ENCODE assay signal across 11 cellular contexts in genomic region chr17:65183736-65184135, GRCh38. TPM values are rescaled to one million over a fixed set of nuclear protein-coding genes. Genes with fewer than 3 reads are reported as not detected.
DNase-seq lines count a peak whose midpoint lies in the region; ATAC-seq and TF ChIP-seq lines count a peak whose summit lies in the region.
"Had no signal": no experiment of that assay in that cellular context is flagged by ENCODE, and none has a peak within 500 bp of the region (broad histone marks: within the 10 kb centered on the region; RNA-seq: fewer than 3 reads in every experiment).

No MANE protein-coding gene starts in this region.

- H3K27me3 Mint-ChIP-seq in H9 (ENCODE audit: low read depth) (peaks cover 2% of the 10 kb centered on the region), brain (peaks cover 5% of the 10 kb centered on the region), immature natural killer cell (ENCODE audit: low read depth in 3 of 3) (peaks cover 5 to 15% (median 7%) of the 10 kb centered on the region in 3 donors)

- peaks cover 3% of the 10 kb centered on the region for H3K23me2 ChIP-seq in H9 (ENCODE audit: insufficient read length, low read depth, low read length, poor library complexity, severe bottlenecking)

- peak overlapping the region; percentile 6 for H3K9ac ChIP-seq in H9 (ENCODE audit: extremely low read depth, insufficient read length, low read length)

- H3K4me2 ChIP-seq in H9 (ENCODE audit: insufficient read depth, insufficient read length, low read length): peak overlapping the region; percentile 5

- H3K36me3 Mint-ChIP-seq in H9 (ENCODE audit: insufficient read depth in 1 of 3, low read depth in 3 of 3) (no peaks in the 10 kb centered on the region), brain (no peaks in the 10 kb centered on the region), immature natural killer cell (peaks cover 0 to 4% (median under 1%) of the 10 kb centered on the region in 3 donors)

- no peak overlapping the region for H2BK5ac ChIP-seq in H9 (ENCODE audit: insufficient read length, low read length)

- H4K91ac ChIP-seq in H9 (ENCODE audit: insufficient read length, low read depth, low read length): peak overlapping the region; percentile 31

- peak overlapping the region; percentile 89; the same call in 1 of the 2 replicates for H3K14ac ChIP-seq in H9 (ENCODE audit: insufficient read depth, low read length)

- DNase-seq in 8988T: peak; percentile 28
- peak; percentile 89 for DNase-seq in H9
- no peak for DNase-seq in immature natural killer cell
- DNase-seq in NCI-H446 treated with DMSO at 0.1 percent for 48 hours (lab: John Stamatoyannopoulos, UW): no peak
- DNase-seq in SKM-1 (lab: John Stamatoyannopoulos, UW; ENCODE audit: unreplicated experiment): no peak
- DNase-seq: left colon, NCI-H510A had no signal

- H3K23ac ChIP-seq in H9 (ENCODE audit: insufficient read length, low read depth, low read length): no peak overlapping the region

- no peaks in the 10 kb centered on the region for H3K9me3 ChIP-seq in H9 (ENCODE audit: control insufficient read depth, low read depth, low read length)

- no peaks in the 10 kb centered on the region for H3K27me3 ChIP-seq in H9 (ENCODE audit: insufficient read depth, low read length)

- no peaks in the 10 kb centered on the region for H3K79me2 ChIP-seq in H9 (ENCODE audit: insufficient read depth, low read length)

- H4K5ac ChIP-seq in H9 (ENCODE audit: insufficient read length, low read depth, low read length): no peak overlapping the region

- peak overlapping the region; percentile 4 to 24; a peak in 3 of 5 replicates for H3K4me3 Mint-ChIP-seq in H9
- no peak overlapping the region for H3K4me3 Mint-ChIP-seq in brain
- H3K4me3 Mint-ChIP-seq in immature natural killer cell: peak overlapping the region in 1 of 5 donors; percentile 21

- TF ChIP-seq CTCF in H9 (conservative IDR thresholded peaks at IDR 0.05): no peak
- no peak for TF ChIP-seq CTCF in brain (conservative IDR thresholded peaks at IDR 0.05)

- H3K4ac ChIP-seq in H9 (ENCODE audit: low read depth, low read length): peak overlapping the region; percentile 48; the same call in 1 of the 2 replicates

- H4K8ac ChIP-seq in H9 (replicated peaks; ENCODE audit: insufficient read length, low read depth, low read length): no peak overlapping the region

- H3K79me1 ChIP-seq in H9 (ENCODE audit: insufficient read depth, low read depth, low read length, poor library complexity, severe bottlenecking): no peaks in the 10 kb centered on the region

- H3K27ac ChIP-seq in H9 (ENCODE audit: insufficient read length, low read depth, low read length): peak overlapping the region; percentile 83

- no peak overlapping the region for H2AK5ac ChIP-seq in H9 (ENCODE audit: insufficient read length, low read length)

- no peaks in the 10 kb centered on the region for H4K20me1 ChIP-seq in H9 (ENCODE audit: control insufficient read depth, insufficient read depth, insufficient read length)

- H3K4me1 Mint-ChIP-seq in H9 (peaks cover 36 to 40% of the 10 kb centered on the region in 2 experiments), brain (peaks cover 43% of the 10 kb centered on the region), immature natural killer cell (peaks cover 52 to 64% of the 10 kb centered on the region in 2 donors)

- H2BK15ac ChIP-seq in H9 (ENCODE audit: low read depth, low read length): no peak overlapping the region

- peak overlapping the region; percentile 79 for H3T11ph ChIP-seq in H9 (ENCODE audit: low read length)

- peak overlapping the region; percentile 96 for H3K18ac ChIP-seq in H9 (ENCODE audit: insufficient read length, low read depth, low read length)

- no peak overlapping the region for H2BK20ac ChIP-seq in H9 (ENCODE audit: low read depth, low read length, poor library complexity, severe bottlenecking)

- no CpG with 5 or more reads among the region's 6 CpGs for WGBS in H9 (ENCODE audit: extremely low coverage, insufficient read length, low lambda C conversion rate)

- no peak overlapping the region for H2AFZ ChIP-seq in H9 (ENCODE audit: low read length)

- peak overlapping the region; percentile 91 to 97 (median 96) for H3K27ac Mint-ChIP-seq in H9
- peak overlapping the region in 3 of 5 experiments; percentile 33 to 62 (median 51) for H3K27ac Mint-ChIP-seq in brain
- peak overlapping the region; percentile 4 to 85 (median 63) for H3K27ac Mint-ChIP-seq in immature natural killer cell

- H2BK120ac ChIP-seq in H9 (ENCODE audit: low read depth, low read length, poor library complexity, severe bottlenecking): peak overlapping the region; percentile 15

- H3K4me1 ChIP-seq in H9 (ENCODE audit: insufficient read depth, low read length): peaks cover 8% of the 10 kb centered on the region; the same call in 1 of the 2 replicates

- no peak overlapping the region for H3K56ac ChIP-seq in H9 (ENCODE audit: insufficient read length, low read depth, low read length)

- ATAC-seq in GM18519 (IDR thresholded peaks at IDR 0.05; ENCODE audit: low FRiP score, unreplicated experiment) (no peak), HG02798 (IDR thresholded peaks at IDR 0.05; ENCODE audit: poor library complexity, unreplicated experiment) (no peak)
- ATAC-seq: left colon, sciatic nerve had no signal

- H3K9me3 Mint-ChIP-seq in H9 (peaks cover 0 to 3% of the 10 kb centered on the region in 2 experiments; a peak in 2 of 5 replicates), brain (peaks cover 0 to 4% (median 0%) of the 10 kb centered on the region in 5 experiments), immature natural killer cell (no peaks in the 10 kb centered on the region)

- H2BK12ac ChIP-seq in H9 (ENCODE audit: insufficient read length, low read depth, low read length): peak overlapping the region; percentile 40

RNA-seq across cellular contexts. Expression of gene RGS9, which starts 46.6 kb away (rescaled TPM):
- total RNA-seq in H9 (2021): 12.0 and 12.3 TPM in 2 replicates
- polyA plus RNA-seq in brain (ENCODE audit: insufficient read depth, low read depth, low replicate concordance) (20.2 TPM), immature natural killer cell (10 to 100 TPM; 16.9 to 30.3 (median 17.5) TPM)

Comparison
In these comparisons a context has a peak if more than half of its experiments do, and no peak if none do; other contexts are left out.
1. DNase-seq: peak in 8988T (single experiment) and H9 (single experiment); none in immature natural killer cell (0 of 3), NCI-H446 treated with DMSO at 0.1 percent for 48 hours (single experiment) and SKM-1 (single experiment).
2. H3K4me3 Mint-ChIP-seq: peak in H9 (2 of 2); none in brain (0 of 5).
3. Peak in every context shown above with its lines, with median percentiles within 50 percentile points of each other: H3K27ac Mint-ChIP-seq.